In the genomic region with DNA sequence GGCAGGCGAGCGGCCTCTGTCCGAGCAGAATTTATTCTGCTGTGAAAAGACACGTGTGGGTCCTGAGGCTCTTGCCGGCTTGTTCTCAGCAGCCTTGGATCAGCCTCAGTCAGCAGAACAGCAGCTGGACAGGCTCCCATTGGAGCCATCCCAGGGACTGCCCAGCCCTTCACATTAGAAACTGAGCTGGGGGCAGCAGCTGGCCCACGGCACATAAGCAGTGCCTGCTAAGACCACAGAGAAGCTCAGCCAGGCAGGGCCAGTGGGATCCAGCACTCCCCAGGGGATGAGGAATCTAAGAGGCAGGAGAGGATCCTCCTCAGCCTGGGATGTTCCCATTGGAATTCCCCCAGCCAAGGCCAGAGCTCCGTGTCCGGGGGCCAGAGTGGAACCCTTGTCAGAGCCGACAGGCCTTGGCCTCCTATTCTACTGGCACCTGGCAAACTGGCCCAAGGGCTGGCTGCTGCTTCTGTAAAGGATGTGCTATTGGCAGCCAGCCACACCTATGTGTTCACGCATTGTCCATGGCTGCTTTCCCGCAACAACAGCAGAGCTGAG, we compare ENCODE assay signal across 13 cellular contexts. TPM values are rescaled to one million over a fixed set of nuclear protein-coding genes. Genes with fewer than 3 reads are reported as not detected.
DNase-seq lines count a peak whose midpoint lies in the region; ATAC-seq and TF ChIP-seq lines count a peak whose summit lies in the region.
"Had no signal": no experiment of that assay in that cellular context is flagged by ENCODE, and none has a peak within 500 bp of the region (broad histone marks: within the 10 kb centered on the region; RNA-seq: fewer than 3 reads in every experiment).

No MANE protein-coding gene starts in this region.

- DNase-seq in DMS79 treated with DMSO at 0.1 percent for 48 hours (lab: John Stamatoyannopoulos, UW) (peak; percentile 5), DMS79 (lab: John Stamatoyannopoulos, UW) (no peak), SJCRH30 (peak; percentile 81 to 86), fibroblast of villous mesenchyme (ENCODE audit: low read depth) (peak; percentile 18), gastrocnemius medialis (no peak), activated T-cell treated with anti-CD3 and anti-CD28 coated beads for 4 hours (no peak), NCI-H1930 (lab: John Stamatoyannopoulos, UW) (no peak)
- DNase-seq: 8988T; activated CD4-positive, alpha-beta T cell treated with anti-CD3 and anti-CD28 coated beads for 4 hours; left colon had no signal

- no peaks in the 10 kb centered on the region for H3K36me3 ChIP-seq in SJCRH30
- no peaks in the 10 kb centered on the region for H3K36me3 ChIP-seq in gastrocnemius medialis
- H3K36me3 ChIP-seq: SJSA1 had no signal

- no peak for TF ChIP-seq POLR2A in gastrocnemius medialis (IDR thresholded peaks at IDR 0.05)

- H3K9me3 ChIP-seq in SJCRH30 (replicated peaks) = no peaks in the 10 kb centered on the region
- H3K9me3 ChIP-seq in gastrocnemius medialis = no peaks in the 10 kb centered on the region
- H3K9me3 ChIP-seq: SJSA1 had no signal

- H3K4me3 ChIP-seq in SJCRH30 = no peak overlapping the region
- H3K4me3 ChIP-seq in fibroblast of villous mesenchyme (ENCODE audit: low read depth, low read length) = no peak overlapping the region
- H3K4me3 ChIP-seq in gastrocnemius medialis = no peak overlapping the region
- H3K4me3 ChIP-seq: SJSA1 had no signal

- ATAC-seq in gastrocnemius medialis (peak; percentile 21 to 32), HG02884 (IDR thresholded peaks at IDR 0.05; ENCODE audit: unreplicated experiment) (no peak)
- ATAC-seq: HCT116, left colon had no signal

- H3K4me1 ChIP-seq in SJCRH30 (peaks cover 33% of the 10 kb centered on the region), gastrocnemius medialis (peaks cover 5 to 9% of the 10 kb centered on the region in 2 donors)
- H3K4me1 ChIP-seq: SJSA1 had no signal

- TF ChIP-seq CTCF in fibroblast of villous mesenchyme (IDR thresholded peaks at IDR 0.05; ENCODE audit: insufficient read depth, low read depth, low read length) = no peak
- no peak for TF ChIP-seq CTCF in gastrocnemius medialis (IDR thresholded peaks at IDR 0.05 in 4 of 5, conservative IDR thresholded peaks at IDR 0.05 in 1 of 5)

- intact Hi-C loops in gastrocnemius medialis (cut with DNase I; ENCODE audit: low total_unique reads) = loop anchor here (10.0 kb wide), 1 partner anchor 75 kb away; no protein-coding TSS in a partner anchor

- no peak overlapping the region for H3K27ac ChIP-seq in SJCRH30
- H3K27ac ChIP-seq in gastrocnemius medialis = no peak overlapping the region
- H3K27ac ChIP-seq: SJSA1 had no signal

- in situ Hi-C loops in gastrocnemius medialis (cut with MboI; ENCODE audit: low sequenced_read_pairs in 4 of 4) = no loop called here

- H3K27me3 ChIP-seq in SJCRH30 (no peaks in the 10 kb centered on the region; the same call in 1 of the 2 replicates), gastrocnemius medialis (no peaks in the 10 kb centered on the region)
- H3K27me3 ChIP-seq: SJSA1 had no signal

RNA-seq across cellular contexts. Expression of gene RTN4R, which starts 18.2 kb away (rescaled TPM):
- 0.10 and 0.30 TPM in 2 replicates for total RNA-seq in SJCRH30 (2014; rRNA removed; shearing (Covaris generic))
- total RNA-seq in fibroblast of villous mesenchyme = 0.97 and 1.3 TPM in 2 replicates
- total RNA-seq in gastrocnemius medialis = under 1 TPM in 2 of 4 donors, not detected in 2; 0.29 to 0.75 TPM

Comparison
In these comparisons a context has a peak if more than half of its experiments do, and no peak if none do; other contexts are left out.
1. DNase-seq: peak in DMS79 treated with DMSO at 0.1 percent for 48 hours (single experiment), SJCRH30 (2 of 2) and fibroblast of villous mesenchyme (single experiment); none in DMS79 (single experiment), gastrocnemius medialis (0 of 2), activated T-cell treated with anti-CD3 and anti-CD28 coated beads for 4 hours (single experiment) and NCI-H1930 (0 of 2).